11 cellular contexts compared by ENCODE assay signal in the genomic region with DNA sequence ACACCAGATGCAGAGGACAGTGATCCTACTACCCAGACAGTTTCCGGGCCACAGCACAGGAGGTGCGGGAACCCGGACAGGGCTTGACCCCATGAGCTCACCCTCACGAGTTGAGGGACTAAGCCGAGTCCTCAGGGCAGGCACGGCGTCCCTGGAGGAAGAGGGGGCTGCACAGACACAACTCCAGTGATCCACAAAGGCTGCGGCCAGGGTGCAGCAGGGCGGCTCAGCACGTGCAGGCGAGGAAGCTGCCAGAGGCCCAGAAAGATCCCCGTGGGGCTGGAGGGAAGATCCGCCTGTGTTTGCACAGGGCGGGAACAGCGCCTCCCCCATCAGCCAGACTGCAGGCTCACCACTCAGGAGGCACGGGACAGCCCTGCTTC. TPM values are rescaled to one million over a fixed set of nuclear protein-coding genes. Genes with fewer than 3 reads are reported as not detected.
DNase-seq lines count a peak whose midpoint lies in the region; ATAC-seq and TF ChIP-seq lines count a peak whose summit lies in the region.
"Had no signal": no experiment of that assay in that cellular context is flagged by ENCODE, and none has a peak within 500 bp of the region (broad histone marks: within the 10 kb centered on the region; RNA-seq: fewer than 3 reads in every experiment).

No MANE protein-coding gene starts in this region.

- no peaks in the 10 kb centered on the region for H3K9me3 Mint-ChIP-seq in activated T-helper 17 cell treated with anti-CD3 and anti-CD28 coated beads, Interleukin-2, amount 50 U/mL, for 72 hours
- H3K9me3 Mint-ChIP-seq: activated naive CD4-positive, alpha-beta T cell treated with anti-CD3 and anti-CD28 coated beads, Interleukin-2, amount 50 U/mL, for 72 hours had no signal

- no peaks in the 10 kb centered on the region for H3K36me3 Mint-ChIP-seq in activated T-helper 17 cell treated with anti-CD3 and anti-CD28 coated beads, Interleukin-2, amount 50 U/mL, for 72 hours (ENCODE audit: low read depth)

- H3K4me1 ChIP-seq in right cardiac atrium (ENCODE audit: control insufficient read depth, insufficient read depth, low read length) (no peaks in the 10 kb centered on the region), smooth muscle cell (ENCODE audit: low read depth) (peaks cover 14% of the 10 kb centered on the region)
- H3K4me1 ChIP-seq: foreskin keratinocyte had no signal

- H3K27ac Mint-ChIP-seq in activated T-helper 17 cell treated with anti-CD3 and anti-CD28 coated beads, Interleukin-2, amount 50 U/mL, for 72 hours: no peak overlapping the region

- H3K27ac ChIP-seq in right cardiac atrium (ENCODE audit: low read length): no peak overlapping the region
- no peak overlapping the region for H3K27ac ChIP-seq in smooth muscle cell (ENCODE audit: low read depth)
- H3K27ac ChIP-seq: foreskin keratinocyte had no signal

- no peaks in the 10 kb centered on the region for H4K20me1 ChIP-seq in smooth muscle cell (ENCODE audit: low read depth)

- 37% methylated on average over 16 of the region's 16 CpGs for WGBS in right cardiac atrium
- 72% methylated on average over 16 of the region's 16 CpGs for WGBS in smooth muscle cell (ENCODE audit: low lambda C conversion rate)

- peak overlapping the region; percentile 83 for H3K4me2 ChIP-seq in smooth muscle cell

- H3K79me2 ChIP-seq in smooth muscle cell (ENCODE audit: low read depth): no peaks in the 10 kb centered on the region

- no peaks in the 10 kb centered on the region for H3K36me3 ChIP-seq in smooth muscle cell (ENCODE audit: low read depth)

- no peaks in the 10 kb centered on the region for H3F3A ChIP-seq in smooth muscle cell (ENCODE audit: low read depth)

- no peaks in the 10 kb centered on the region for H3K9me3 ChIP-seq in right cardiac atrium (ENCODE audit: control insufficient read depth, low read length)
- no peaks in the 10 kb centered on the region for H3K9me3 ChIP-seq in smooth muscle cell (replicated peaks; ENCODE audit: low read depth)

- intact Hi-C loops in right cardiac atrium (cut with DNase I): loop anchor here in 2 of 4 donors (10.0 kb wide), 2 partner anchors 470 to 480 kb away; partner anchors contain the start of gene CXCL12 (in 1 of the 2)

- ATAC-seq in HG03064 (IDR thresholded peaks at IDR 0.05; ENCODE audit: low read depth, unreplicated experiment) (peak; percentile 19), right cardiac atrium (peak; percentile 5 to 41), GM21576 (IDR thresholded peaks at IDR 0.05; ENCODE audit: unreplicated experiment) (no peak)
- ATAC-seq in activated T-helper 17 cell treated with anti-CD3 and anti-CD28 coated beads, Interleukin-2, amount 50 U/mL, for 72 hours (replicated peaks): no peak

- H3K4me3 Mint-ChIP-seq in activated T-helper 17 cell treated with anti-CD3 and anti-CD28 coated beads, Interleukin-2, amount 50 U/mL, for 72 hours: peak overlapping the region; percentile 71

- H3K4me1 Mint-ChIP-seq in activated T-helper 17 cell treated with anti-CD3 and anti-CD28 coated beads, Interleukin-2, amount 50 U/mL, for 72 hours: peaks cover 4% of the 10 kb centered on the region

- DNase-seq in right cardiac atrium (peak in 2 of 3 donors; percentile 65 to 68), smooth muscle cell (lab: John Stamatoyannopoulos, UW; ENCODE audit: unreplicated experiment) (no peak), CD1c-positive myeloid dendritic cell (ENCODE audit: extremely low spot score) (no peak), NCI-H82 (lab: John Stamatoyannopoulos, UW) (no peak), KG1 (lab: John Stamatoyannopoulos, UW) (no peak)

- H3K4me3 ChIP-seq in right cardiac atrium (ENCODE audit: low read length) (no peak overlapping the region), smooth muscle cell (no peak overlapping the region)

- H3K27me3 Mint-ChIP-seq in activated T-helper 17 cell treated with anti-CD3 and anti-CD28 coated beads, Interleukin-2, amount 50 U/mL, for 72 hours: peaks cover 46% of the 10 kb centered on the region

- no peak for TF ChIP-seq CTCF in smooth muscle cell (IDR thresholded peaks at IDR 0.05; ENCODE audit: borderline replicate concordance, insufficient read depth, poor library complexity, severe bottlenecking)

- H3K9ac ChIP-seq in smooth muscle cell (ENCODE audit: low read depth): no peak overlapping the region

- no peak overlapping the region for H2AFZ ChIP-seq in smooth muscle cell (ENCODE audit: low read depth)

- H3K27me3 ChIP-seq in right cardiac atrium (ENCODE audit: control insufficient read depth, insufficient read depth) (no peaks in the 10 kb centered on the region), smooth muscle cell (ENCODE audit: low read depth) (no peaks in the 10 kb centered on the region)

RNA-seq across cellular contexts. Expression of gene TMEM72, which starts 45.9 kb away (rescaled TPM):
- not detected for total RNA-seq in activated T-helper 17 cell treated with anti-CD3 and anti-CD28 coated beads, Interleukin-2, amount 50 U/mL, for 72 hours
- total RNA-seq in right cardiac atrium: under 1 TPM in 3 of 4 donors, not detected in 1; 0.23 to 0.71 (median 0.29) TPM
- 0.14 TPM for polyA plus RNA-seq in right cardiac atrium
- not detected in 2 replicates for total RNA-seq in smooth muscle cell
- not detected in 2 replicates for polyA plus RNA-seq in smooth muscle cell
- total RNA-seq: activated naive CD4-positive, alpha-beta T cell treated with anti-CD3 and anti-CD28 coated beads, Interleukin-2, amount 50 U/mL, for 72 hours; foreskin keratinocyte; T-helper 2 cell treated with Interferon-gamma antibody and Interleukin-4, amounts not matched to agents 100 ng/mL and 5 ng/mL, for 36 hours had no signal
- polyA plus RNA-seq: foreskin keratinocyte had no signal

Comparison
In these comparisons a context has a peak if more than half of its experiments do, and no peak if none do; other contexts are left out.
1. ATAC-seq: peak in HG03064 (single experiment) and right cardiac atrium (2 of 2); none in activated T-helper 17 cell treated with anti-CD3 and anti-CD28 coated beads, Interleukin-2, amount 50 U/mL, for 72 hours (single experiment) and GM21576 (single experiment).
2. DNase-seq: peak in right cardiac atrium (2 of 3); none in smooth muscle cell (single experiment), CD1c-positive myeloid dendritic cell (single experiment), NCI-H82 (single experiment) and KG1 (single experiment).